ENCODE assay signal across 30 cellular contexts in genomic region chr7:124027236-124027635, GRCh38. TPM values are rescaled to one million over a fixed set of nuclear protein-coding genes. Genes with fewer than 3 reads are reported as not detected.
"Had no signal": no experiment of that assay in that cellular context is flagged by ENCODE, and none has a peak within 500 bp of the region (broad histone marks: within the 10 kb centered on the region; RNA-seq: fewer than 3 reads in every experiment).

No MANE protein-coding gene starts in this region.

- H3K4me3 Mint-ChIP-seq: activated B cell treated with CpG ODN at 0.5 μM for 24 hours; activated CD8-positive, alpha-beta T cell treated with anti-CD3 and anti-CD28 coated beads for 36 hours; activated naive CD4-positive, alpha-beta T cell treated with anti-CD3 and anti-CD28 coated beads, Interleukin-2, amount 10 ng/mL, durations not matched to agents 7 days and 5 days; activated naive CD8-positive, alpha-beta T cell; activated T-cell treated with anti-CD3 and anti-CD28 coated beads, Interleukin-2, amount 50 U/mL, for 4 hours; dendritic cell treated with granulocyte-macrophage colony-stimulating factor and Interleukin-4, amounts not matched to agents 40 ng/mL and 50 ng/mL, for 4 days; effector memory CD8-positive, alpha-beta T cell; T-helper 17 cell; T-helper 2 cell treated with Interferon-gamma antibody and Interleukin-4, amounts not matched to agents 5 μg/mL and 100 μg/mL, for 36 hours had no signal

- H3K27ac Mint-ChIP-seq: activated B cell treated with CpG ODN at 0.5 μM for 24 hours; activated CD8-positive, alpha-beta T cell treated with anti-CD3 and anti-CD28 coated beads for 36 hours; activated naive CD4-positive, alpha-beta T cell treated with anti-CD3 and anti-CD28 coated beads, Interleukin-2, amount 10 ng/mL, durations not matched to agents 7 days and 5 days; activated naive CD8-positive, alpha-beta T cell; dendritic cell treated with granulocyte-macrophage colony-stimulating factor and Interleukin-4, amounts not matched to agents 40 ng/mL and 50 ng/mL, for 4 days; effector memory CD8-positive, alpha-beta T cell; T-helper 17 cell; T-helper 2 cell treated with Interferon-gamma antibody and Interleukin-4, amounts not matched to agents 5 μg/mL and 100 μg/mL, for 36 hours had no signal

- H3K27ac ChIP-seq: cardiac muscle cell, coronary artery, esophagus muscularis mucosa, foreskin keratinocyte, gastroesophageal sphincter, WERI-Rb-1 had no signal

- H3K4me3 ChIP-seq: cardiac muscle cell, coronary artery, esophagus muscularis mucosa, gastroesophageal sphincter had no signal

- H3K36me3 Mint-ChIP-seq: activated naive CD4-positive, alpha-beta T cell treated with anti-CD3 and anti-CD28 coated beads, Interleukin-2, amount 10 ng/mL, durations not matched to agents 7 days and 5 days; activated naive CD8-positive, alpha-beta T cell had no signal

- ATAC-seq: activated CD4-positive, CD25-positive, alpha-beta regulatory T cell treated with anti-CD3 and anti-CD28 coated beads, Interleukin-2, amount 50 U/mL, for 24 hours; activated CD8-positive, alpha-beta T cell treated with anti-CD3 and anti-CD28 coated beads for 36 hours; activated T-cell treated with anti-CD3 and anti-CD28 coated beads, Interleukin-2, amount 50 U/mL, for 4 hours; effector memory CD8-positive, alpha-beta T cell; foreskin keratinocyte; gastroesophageal sphincter; T-helper 17 cell had no signal

- H3K9me3 Mint-ChIP-seq: activated B cell treated with CpG ODN at 0.5 μM for 24 hours; activated CD8-positive, alpha-beta T cell treated with anti-CD3 and anti-CD28 coated beads for 36 hours; activated naive CD4-positive, alpha-beta T cell treated with anti-CD3 and anti-CD28 coated beads, Interleukin-2, amount 10 ng/mL, durations not matched to agents 7 days and 5 days; activated T-cell treated with anti-CD3 and anti-CD28 coated beads, Interleukin-2, amount 50 U/mL, for 4 hours; dendritic cell treated with granulocyte-macrophage colony-stimulating factor and Interleukin-4, amounts not matched to agents 40 ng/mL and 50 ng/mL, for 4 days; T-helper 2 cell treated with Interferon-gamma antibody and Interleukin-4, amounts not matched to agents 5 μg/mL and 100 μg/mL, for 36 hours had no signal

- DNase-seq: activated B cell treated with CpG ODN at 0.5 μM for 24 hours; activated CD4-positive, alpha-beta T cell treated with anti-CD3 and anti-CD28 coated beads for 48 hours; activated CD4-positive, alpha-beta T cell treated with anti-CD3 and anti-CD28 coated beads, Interleukin-2, amount 50 U/mL, for 1 hour; activated CD4-positive, alpha-beta T cell treated with anti-CD3 and anti-CD28 coated beads, Interleukin-2, amount 50 U/mL, for 48 hours; activated CD8-positive, alpha-beta memory T cell treated with anti-CD3 and anti-CD28 coated beads for 24 hours; activated CD8-positive, alpha-beta T cell treated with anti-CD3 and anti-CD28 coated beads for 36 hours; activated gamma-delta T cell; activated naive CD4-positive, alpha-beta T cell; activated naive CD4-positive, alpha-beta T cell treated with anti-CD3 and anti-CD28 coated beads, Interleukin-2, amount 10 ng/mL, durations not matched to agents 7 days and 5 days; activated T-cell treated with anti-CD3 and anti-CD28 coated beads, Interleukin-2, amount 50 U/mL, for 4 hours; amniotic stem cell; central memory CD4-positive, alpha-beta T cell; cerebellar nuclear complex; effector CD4-positive, alpha-beta T cell; effector memory CD8-positive, alpha-beta T cell; erythroblast; foreskin keratinocyte; head of caudate nucleus; T-helper 1 cell; T-helper 17 cell; T1000; WERI-Rb-1 had no signal

RNA-seq across cellular contexts. Expression of gene TMEM229A, which starts 5.6 kb away (rescaled TPM):
- total RNA-seq: activated B cell treated with CpG ODN at 0.5 μM for 24 hours; activated CD8-positive, alpha-beta T cell treated with anti-CD3 and anti-CD28 coated beads for 36 hours; activated T-cell treated with anti-CD3 and anti-CD28 coated beads, Interleukin-2, amount 50 U/mL, for 4 hours; esophagus muscularis mucosa; foreskin keratinocyte; T-helper 17 cell had no signal
